In genomic region chr4:35365186-35365585, GRCh38 we compare ENCODE assay signal across 29 cellular contexts.
"Had no signal": no experiment of that assay in that cellular context is flagged by ENCODE, and none has a peak within 500 bp of the region (broad histone marks: within the 10 kb centered on the region; RNA-seq: fewer than 3 reads in every experiment).

No MANE protein-coding gene starts in this region.

- DNase-seq: activated CD4-positive, alpha-beta T cell treated with anti-CD3 and anti-CD28 coated beads for 1 hour; activated CD4-positive, alpha-beta T cell treated with anti-CD3 and anti-CD28 coated beads, Interleukin-2, amount 10 ng/mL, durations not matched to agents 7 days and 5 days; activated CD8-positive, alpha-beta T cell treated with anti-CD3 and anti-CD28 coated beads for 36 hours; activated gamma-delta T cell treated with Interleukin-2 at 50 U/mL for 16 hours; activated naive CD8-positive, alpha-beta T cell treated with anti-CD3 and anti-CD28 coated beads, Interleukin-2, amount 50 U/mL, for 24 hours; activated T-cell treated with anti-CD3 and anti-CD28 coated beads, Interleukin-2, amount 50 U/mL, for 4 hours; amygdala; caudate nucleus; endodermal cell; foreskin keratinocyte; heart left ventricle; hypothalamus; immature natural killer cell; kidney; left colon; mammary epithelial cell; naive B cell; right lobe of liver; stimulated activated CD4-positive, alpha-beta T cell treated with anti-CD3 and anti-CD28 coated beads, Interleukin-2, amount 100 ng/mL, for 48 hours; stimulated activated naive CD4-positive, alpha-beta T cell treated with Interleukin-2 at 50 U/mL for 16 hours; T-helper 17 cell; testis; transverse colon; WERI-Rb-1 had no signal

- H3K36me3 ChIP-seq: esophagus muscularis mucosa, heart left ventricle, neutrophil, right lobe of liver, transverse colon, WERI-Rb-1 had no signal

- H3K27ac ChIP-seq: esophagus muscularis mucosa, foreskin keratinocyte, heart left ventricle, neutrophil, right lobe of liver, testis, transverse colon, WERI-Rb-1 had no signal

- H3K9me3 ChIP-seq: esophagus muscularis mucosa, neutrophil, right lobe of liver, testis, transverse colon had no signal

- H3K4me1 ChIP-seq: esophagus muscularis mucosa, foreskin keratinocyte, heart left ventricle, right lobe of liver, testis, transverse colon had no signal

- H3K4me3 ChIP-seq: esophagus muscularis mucosa, heart left ventricle, right lobe of liver, testis, transverse colon had no signal

- H3K4me3 Mint-ChIP-seq: activated CD4-positive, alpha-beta T cell treated with anti-CD3 and anti-CD28 coated beads, Interleukin-2, amount 10 ng/mL, durations not matched to agents 7 days and 5 days; activated CD8-positive, alpha-beta T cell treated with anti-CD3 and anti-CD28 coated beads for 36 hours; activated naive CD4-positive, alpha-beta T cell treated with anti-CD3 and anti-CD28 coated beads, Interleukin-2, amount 50 U/mL, for 24 hours; activated naive CD8-positive, alpha-beta T cell treated with anti-CD3 and anti-CD28 coated beads, Interleukin-2, amount 50 U/mL, for 24 hours; activated T-cell treated with anti-CD3 and anti-CD28 coated beads, Interleukin-2, amount 50 U/mL, for 4 hours; activated T-helper 17 cell treated with anti-CD3 and anti-CD28 coated beads, Interleukin-2, amount 50 U/mL, for 72 hours; dendritic cell treated with granulocyte-macrophage colony-stimulating factor and Interleukin-4, amounts not matched to agents 40 ng/mL and 50 ng/mL, for 4 days; endodermal cell; immature natural killer cell; naive B cell; T-helper 17 cell had no signal

- H3K36me3 Mint-ChIP-seq: activated naive CD4-positive, alpha-beta T cell treated with anti-CD3 and anti-CD28 coated beads, Interleukin-2, amount 50 U/mL, for 24 hours; naive B cell had no signal

- H3K4me1 Mint-ChIP-seq: activated CD4-positive, alpha-beta T cell treated with anti-CD3 and anti-CD28 coated beads, Interleukin-2, amount 10 ng/mL, durations not matched to agents 7 days and 5 days; activated naive CD4-positive, alpha-beta T cell treated with anti-CD3 and anti-CD28 coated beads, Interleukin-2, amount 50 U/mL, for 24 hours; activated naive CD8-positive, alpha-beta T cell treated with anti-CD3 and anti-CD28 coated beads, Interleukin-2, amount 50 U/mL, for 24 hours; activated T-helper 17 cell treated with anti-CD3 and anti-CD28 coated beads, Interleukin-2, amount 50 U/mL, for 72 hours; immature natural killer cell; naive B cell; T-helper 17 cell had no signal

- H3K27ac Mint-ChIP-seq: activated CD4-positive, alpha-beta T cell treated with anti-CD3 and anti-CD28 coated beads, Interleukin-2, amount 10 ng/mL, durations not matched to agents 7 days and 5 days; activated CD8-positive, alpha-beta T cell treated with anti-CD3 and anti-CD28 coated beads for 36 hours; activated naive CD4-positive, alpha-beta T cell treated with anti-CD3 and anti-CD28 coated beads, Interleukin-2, amount 50 U/mL, for 24 hours; activated naive CD8-positive, alpha-beta T cell treated with anti-CD3 and anti-CD28 coated beads, Interleukin-2, amount 50 U/mL, for 24 hours; activated T-helper 17 cell treated with anti-CD3 and anti-CD28 coated beads, Interleukin-2, amount 50 U/mL, for 72 hours; dendritic cell treated with granulocyte-macrophage colony-stimulating factor and Interleukin-4, amounts not matched to agents 40 ng/mL and 50 ng/mL, for 4 days; immature natural killer cell; T-helper 17 cell had no signal

- H3K27me3 ChIP-seq: esophagus muscularis mucosa, foreskin keratinocyte, heart left ventricle, neutrophil, right lobe of liver, testis, transverse colon had no signal

- H3K27me3 Mint-ChIP-seq: activated CD4-positive, alpha-beta T cell treated with anti-CD3 and anti-CD28 coated beads, Interleukin-2, amount 10 ng/mL, durations not matched to agents 7 days and 5 days; activated CD8-positive, alpha-beta T cell treated with anti-CD3 and anti-CD28 coated beads for 36 hours; activated naive CD4-positive, alpha-beta T cell treated with anti-CD3 and anti-CD28 coated beads, Interleukin-2, amount 50 U/mL, for 24 hours; activated naive CD8-positive, alpha-beta T cell treated with anti-CD3 and anti-CD28 coated beads, Interleukin-2, amount 50 U/mL, for 24 hours; activated T-helper 17 cell treated with anti-CD3 and anti-CD28 coated beads, Interleukin-2, amount 50 U/mL, for 72 hours; dendritic cell treated with granulocyte-macrophage colony-stimulating factor and Interleukin-4, amounts not matched to agents 40 ng/mL and 50 ng/mL, for 4 days; naive B cell; T-helper 17 cell had no signal
